In genomic region chr5:151148583-151148982, GRCh38 we compare ENCODE assay signal across 15 cellular contexts. TPM values are rescaled to one million over a fixed set of nuclear protein-coding genes. Genes with fewer than 3 reads are reported as not detected.
A peak's percentile ranks its signal among the peaks of the same experiment; 100 is the strongest.
DNase-seq lines count a peak whose midpoint lies in the region; ATAC-seq and TF ChIP-seq lines count a peak whose summit lies in the region.
"Had no signal": no experiment of that assay in that cellular context is flagged by ENCODE, and none has a peak within 500 bp of the region (broad histone marks: within the 10 kb centered on the region; RNA-seq: fewer than 3 reads in every experiment).

No MANE protein-coding gene starts in this region.

- peaks cover 41% of the 10 kb centered on the region for H3K36me3 ChIP-seq in CD4-positive, CD25-positive, alpha-beta regulatory T cell (ENCODE audit: control insufficient read depth, insufficient read depth, low read length)

- H3K4me1 ChIP-seq in CD4-positive, CD25-positive, alpha-beta regulatory T cell (ENCODE audit: control insufficient read depth, insufficient read depth, low read length, poor library complexity, severe bottlenecking): peaks cover 100% of the 10 kb centered on the region

- DNase-seq in CD4-positive, CD25-positive, alpha-beta regulatory T cell: no peak
- no peak for DNase-seq in activated naive CD8-positive, alpha-beta T cell treated with anti-CD3 and anti-CD28 coated beads for 36 hours
- DNase-seq in natural killer cell (peak; percentile 23), NCI-H187 (lab: John Stamatoyannopoulos, UW) (no peak)
- no peak for DNase-seq in stimulated activated CD8-positive, alpha-beta memory T cell treated with anti-CD3 and anti-CD28 coated beads, Interleukin-4, amount 100 ng/mL, for 48 hours
- DNase-seq: GF-D8, NCI-H2029 treated with DMSO at 0.1 percent for 48 hours, NCI-H510A, SHP77 treated with DMSO at 0.1 percent for 48 hours had no signal

- no peaks in the 10 kb centered on the region for H3K9me3 ChIP-seq in CD4-positive, CD25-positive, alpha-beta regulatory T cell (ENCODE audit: control insufficient read depth in 2 of 2, low read length in 2 of 2)
- H3K9me3 ChIP-seq: right atrium auricular region, thoracic aorta had no signal

- no peak for TF ChIP-seq CTCF in natural killer cell (IDR thresholded peaks at IDR 0.05)

- peaks cover 45% of the 10 kb centered on the region for H3K36me3 Mint-ChIP-seq in CD4-positive, CD25-positive, alpha-beta regulatory T cell
- peaks cover 5% of the 10 kb centered on the region for H3K36me3 Mint-ChIP-seq in IgD-negative memory B cell
- peaks cover 70% of the 10 kb centered on the region for H3K36me3 Mint-ChIP-seq in activated naive CD8-positive, alpha-beta T cell treated with anti-CD3 and anti-CD28 coated beads for 36 hours
- H3K36me3 Mint-ChIP-seq in natural killer cell: no peaks in the 10 kb centered on the region

- H3K27me3 Mint-ChIP-seq in CD4-positive, CD25-positive, alpha-beta regulatory T cell: no peaks in the 10 kb centered on the region
- no peaks in the 10 kb centered on the region for H3K27me3 Mint-ChIP-seq in IgD-negative memory B cell
- no peaks in the 10 kb centered on the region for H3K27me3 Mint-ChIP-seq in activated naive CD8-positive, alpha-beta T cell treated with anti-CD3 and anti-CD28 coated beads for 36 hours
- H3K27me3 Mint-ChIP-seq in natural killer cell (ENCODE audit: low read depth in 2 of 2): no peaks in the 10 kb centered on the region

- peaks cover 31 to 100% (median 84%) of the 10 kb centered on the region in 4 donors for H3K4me1 Mint-ChIP-seq in CD4-positive, CD25-positive, alpha-beta regulatory T cell
- H3K4me1 Mint-ChIP-seq in IgD-negative memory B cell (peaks cover 75 to 85% (median 77%) of the 10 kb centered on the region in 3 donors), natural killer cell (peaks cover 90 to 99% of the 10 kb centered on the region in 2 donors)
- H3K4me1 Mint-ChIP-seq in activated naive CD8-positive, alpha-beta T cell treated with anti-CD3 and anti-CD28 coated beads for 36 hours: peaks cover 95% of the 10 kb centered on the region

- H3K27ac Mint-ChIP-seq in CD4-positive, CD25-positive, alpha-beta regulatory T cell: peak overlapping the region; percentile 78 to 91 (median 83)
- peak overlapping the region; percentile 76 to 95 (median 92) for H3K27ac Mint-ChIP-seq in IgD-negative memory B cell
- H3K27ac Mint-ChIP-seq in activated naive CD8-positive, alpha-beta T cell treated with anti-CD3 and anti-CD28 coated beads for 36 hours: peak overlapping the region; percentile 84
- H3K27ac Mint-ChIP-seq in natural killer cell: peak overlapping the region; percentile 80 to 95

- no peaks in the 10 kb centered on the region for H3K9me3 Mint-ChIP-seq in CD4-positive, CD25-positive, alpha-beta regulatory T cell
- H3K9me3 Mint-ChIP-seq in IgD-negative memory B cell (no peaks in the 10 kb centered on the region), natural killer cell (no peaks in the 10 kb centered on the region)
- no peaks in the 10 kb centered on the region for H3K9me3 Mint-ChIP-seq in activated naive CD8-positive, alpha-beta T cell treated with anti-CD3 and anti-CD28 coated beads for 36 hours

- no peaks in the 10 kb centered on the region for H3K27me3 ChIP-seq in CD4-positive, CD25-positive, alpha-beta regulatory T cell (ENCODE audit: control insufficient read depth, insufficient read depth, low read length)
- H3K27me3 ChIP-seq: right atrium auricular region had no signal

- H3K4me3 ChIP-seq in CD4-positive, CD25-positive, alpha-beta regulatory T cell (ENCODE audit: low read depth, low read length): peak overlapping the region; percentile 45
- H3K4me3 ChIP-seq: right atrium auricular region, thoracic aorta had no signal

- H3K27ac ChIP-seq in CD4-positive, CD25-positive, alpha-beta regulatory T cell (ENCODE audit: insufficient read depth, low read length, poor library complexity, severe bottlenecking): peak overlapping the region; percentile 87
- H3K27ac ChIP-seq: right atrium auricular region, thoracic aorta had no signal

- intact Hi-C loops in natural killer cell (cut with micrococcal nuclease): no loop called here

- peak overlapping the region; percentile 64 to 76 (median 69) for H3K4me3 Mint-ChIP-seq in CD4-positive, CD25-positive, alpha-beta regulatory T cell
- H3K4me3 Mint-ChIP-seq in IgD-negative memory B cell (peak overlapping the region in 3 of 4 donors; percentile 14 to 69 (median 38)), natural killer cell (peak overlapping the region; percentile 87)
- peak overlapping the region; percentile 22 for H3K4me3 Mint-ChIP-seq in activated naive CD8-positive, alpha-beta T cell treated with anti-CD3 and anti-CD28 coated beads for 36 hours

- ATAC-seq in CD4-positive, CD25-positive, alpha-beta regulatory T cell (ENCODE audit: low read depth in 2 of 2): no peak
- ATAC-seq in natural killer cell: peak; percentile 33 to 73 (median 54)
- ATAC-seq in GM19463 (IDR thresholded peaks at IDR 0.05; ENCODE audit: unreplicated experiment): no peak
- no peak for ATAC-seq in GM18520 (IDR thresholded peaks at IDR 0.05; ENCODE audit: unreplicated experiment)
- ATAC-seq: activated CD4-positive, CD25-positive, alpha-beta regulatory T cell treated with anti-CD3 and anti-CD28 coated beads, Interleukin-2, amount 50 U/mL, for 24 hours had no signal

RNA-seq across cellular contexts. Expression of gene ANXA6, which starts 9.0 kb away (rescaled TPM):
- total RNA-seq in CD4-positive, CD25-positive, alpha-beta regulatory T cell: 364 TPM
- 100 to 1,000 TPM; 171 to 329 (median 244) TPM for polyA plus RNA-seq in CD4-positive, CD25-positive, alpha-beta regulatory T cell
- polyA plus RNA-seq in IgD-negative memory B cell: 298 TPM
- 100 to 1,000 TPM; 407 to 417 TPM for total RNA-seq in activated naive CD8-positive, alpha-beta T cell treated with anti-CD3 and anti-CD28 coated beads for 36 hours
- 100 to 1,000 TPM; 504 to 629 (median 535) TPM for total RNA-seq in natural killer cell

Comparison
In these comparisons a context has a peak if more than half of its experiments do, and no peak if none do; other contexts are left out.
1. ATAC-seq: peak in natural killer cell (3 of 3); none in CD4-positive, CD25-positive, alpha-beta regulatory T cell (0 of 2), GM19463 (single experiment) and GM18520 (single experiment).
2. H3K4me3 Mint-ChIP-seq: peak in every context shown above with its lines; median percentile 87 in natural killer cell; 69 in CD4-positive, CD25-positive, alpha-beta regulatory T cell; 38 in IgD-negative memory B cell; 22 in activated naive CD8-positive, alpha-beta T cell treated with anti-CD3 and anti-CD28 coated beads for 36 hours.
3. Peak in every context shown above with its lines, with median percentiles within 50 percentile points of each other: H3K27ac Mint-ChIP-seq.